Comparison of ENCODE assay signal across 20 cellular contexts in genomic region chr1:115527746-115528145, GRCh38.
"Had no signal": no experiment of that assay in that cellular context is flagged by ENCODE, and none has a peak within 500 bp of the region (broad histone marks: within the 10 kb centered on the region; RNA-seq: fewer than 3 reads in every experiment).

No MANE protein-coding gene starts in this region.

- H3K36me3 Mint-ChIP-seq: activated naive CD8-positive, alpha-beta T cell treated with anti-CD3 and anti-CD28 coated beads for 36 hours; immature natural killer cell; natural killer cell treated with Interleukin-12 subunit alpha and Interleukin-12 subunit beta and Interleukin-15 and Interleukin-18, amount 100 ng/mL, for 72 hours; stimulated activated memory B cell treated with anti-CD40 and anti-IgM and Interleukin-4, amounts not matched to agents 10 μg/mL and 1 μg/mL and 100 μg/mL, for 72 hours had no signal

- H3K4me1 ChIP-seq: right lobe of liver, uterus had no signal

- H3K4me3 Mint-ChIP-seq: activated naive CD8-positive, alpha-beta T cell treated with anti-CD3 and anti-CD28 coated beads for 36 hours; immature natural killer cell; natural killer cell treated with Interleukin-12 subunit alpha and Interleukin-12 subunit beta and Interleukin-15 and Interleukin-18, amount 100 ng/mL, for 72 hours; stimulated activated memory B cell treated with anti-CD40 and anti-IgM and Interleukin-4, amounts not matched to agents 10 μg/mL and 1 μg/mL and 100 μg/mL, for 72 hours had no signal

- H3K27ac Mint-ChIP-seq: activated naive CD8-positive, alpha-beta T cell treated with anti-CD3 and anti-CD28 coated beads for 36 hours; immature natural killer cell; natural killer cell treated with Interleukin-12 subunit alpha and Interleukin-12 subunit beta and Interleukin-15 and Interleukin-18, amount 100 ng/mL, for 72 hours; stimulated activated memory B cell treated with anti-CD40 and anti-IgM and Interleukin-4, amounts not matched to agents 10 μg/mL and 1 μg/mL and 100 μg/mL, for 72 hours had no signal

- H3K9me3 Mint-ChIP-seq: activated naive CD8-positive, alpha-beta T cell treated with anti-CD3 and anti-CD28 coated beads for 36 hours; immature natural killer cell; natural killer cell treated with Interleukin-12 subunit alpha and Interleukin-12 subunit beta and Interleukin-15 and Interleukin-18, amount 100 ng/mL, for 72 hours; stimulated activated memory B cell treated with anti-CD40 and anti-IgM and Interleukin-4, amounts not matched to agents 10 μg/mL and 1 μg/mL and 100 μg/mL, for 72 hours had no signal

- ATAC-seq: natural killer cell treated with Interleukin-12 subunit alpha and Interleukin-12 subunit beta and Interleukin-15 and Interleukin-18, amount 100 ng/mL, for 72 hours; right lobe of liver; stimulated activated memory B cell treated with anti-CD40 and anti-IgM and Interleukin-4, amounts not matched to agents 10 μg/mL and 1 μg/mL and 100 μg/mL, for 72 hours had no signal

- H3K36me3 ChIP-seq: left ventricle myocardium inferior, right lobe of liver, transverse colon, uterus had no signal

- H3K4me3 ChIP-seq: coronary artery, left ventricle myocardium inferior, right lobe of liver, skin epidermis, transverse colon, uterus had no signal

- H3K27ac ChIP-seq: coronary artery, left ventricle myocardium inferior, right lobe of liver, skin epidermis, transverse colon, uterus had no signal

- DNase-seq: activated CD4-positive, alpha-beta T cell treated with anti-CD3 and anti-CD28 coated beads for 4 hours; activated CD4-positive, alpha-beta T cell treated with anti-CD3 and anti-CD28 coated beads, Interleukin-2, amount 50 U/mL, for 48 hours; activated CD4-positive, CD25-positive, alpha-beta regulatory T cell; activated naive CD4-positive, alpha-beta T cell treated with Interleukin-2 at 50 U/mL for 16 hours; activated naive CD8-positive, alpha-beta T cell treated with anti-CD3 and anti-CD28 coated beads for 36 hours; activated T-cell treated with anti-CD3 and anti-CD28 coated beads, Interleukin-2, amount 50 U/mL, for 48 hours; cerebellar nuclear complex; foreskin fibroblast; immature natural killer cell; left ventricle myocardium inferior; nucleus accumbens; right lobe of liver; stimulated activated CD4-positive, alpha-beta T cell treated with anti-CD3 and anti-CD28 coated beads, Interleukin-2, amount 100 ng/mL, for 24 hours; T-helper 9 cell; transverse colon; uterus had no signal

- H3K9me3 ChIP-seq: left ventricle myocardium inferior, right lobe of liver, transverse colon, uterus had no signal

- H3K27me3 ChIP-seq: right lobe of liver, transverse colon, uterus had no signal

- H3K27me3 Mint-ChIP-seq: activated naive CD8-positive, alpha-beta T cell treated with anti-CD3 and anti-CD28 coated beads for 36 hours had no signal

- H3K4me1 Mint-ChIP-seq: immature natural killer cell; stimulated activated memory B cell treated with anti-CD40 and anti-IgM and Interleukin-4, amounts not matched to agents 10 μg/mL and 1 μg/mL and 100 μg/mL, for 72 hours had no signal
